In the genomic region with DNA sequence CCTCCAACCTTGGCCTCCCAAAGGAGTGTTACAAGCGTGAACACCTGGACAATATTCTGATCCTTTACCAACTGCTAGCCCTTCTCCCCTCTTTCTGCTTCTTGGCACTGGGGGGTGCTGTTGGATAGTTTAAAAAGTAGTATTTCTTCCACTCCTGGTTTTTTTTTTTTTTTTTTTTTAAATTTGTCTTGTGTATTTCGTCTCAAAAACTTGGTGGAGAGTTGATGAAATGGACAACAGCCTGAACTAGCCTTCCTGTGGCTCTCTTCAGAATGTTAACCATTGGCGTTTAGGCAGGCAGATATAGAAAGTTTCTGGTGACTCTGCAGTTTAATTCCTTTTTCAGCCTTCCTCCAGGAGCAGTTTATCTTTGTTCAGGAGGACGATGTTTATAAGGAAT, we compare ENCODE assay signal across 8 cellular contexts.
DNase-seq lines count a peak whose midpoint lies in the region; ATAC-seq and TF ChIP-seq lines count a peak whose summit lies in the region.

No MANE protein-coding gene starts in this region.

- peak; percentile 52 for DNase-seq in activated naive CD4-positive, alpha-beta T cell treated with anti-CD3 and anti-CD28 coated beads for 36 hours
- DNase-seq in activated naive CD4-positive, alpha-beta T cell (lab: John Stamatoyannopoulos, UW) = no peak
- peak; percentile 65 for DNase-seq in NCI-H2107 treated with DMSO at 0.1 percent for 48 hours (lab: John Stamatoyannopoulos, UW; ENCODE audit: unreplicated experiment)
- peak; percentile 14 to 35 (median 30) for DNase-seq in body of pancreas
- DNase-seq in kidney epithelial cell (ENCODE audit: low read depth) = no peak
- DNase-seq in upper lobe of left lung = no peak
- no peak for DNase-seq in GM19238 (ENCODE audit: insufficient read length, low spot score)

- H3K27me3 ChIP-seq in body of pancreas (no peaks in the 10 kb centered on the region), kidney epithelial cell (ENCODE audit: control insufficient read depth, insufficient read depth, low read length) (no peaks in the 10 kb centered on the region), upper lobe of left lung (no peaks in the 10 kb centered on the region)

- no peak for ATAC-seq in body of pancreas
- peak in 1 of 2 donors; percentile 69 for ATAC-seq in upper lobe of left lung (ENCODE audit: low FRiP score in 2 of 2)
- ATAC-seq in GM19467 (IDR thresholded peaks at IDR 0.05; ENCODE audit: unreplicated experiment) = no peak

- TF ChIP-seq CTCF in body of pancreas (IDR thresholded peaks at IDR 0.05) (peak in 5 of 7 experiments; percentile 16 to 52 (median 41)), kidney epithelial cell (IDR thresholded peaks at IDR 0.05; ENCODE audit: insufficient read depth, low read length, poor library complexity, severe bottlenecking) (peak; percentile 63), upper lobe of left lung (IDR thresholded peaks at IDR 0.05) (peak in 5 of 6 experiments; percentile 15 to 47 (median 36))

- TF ChIP-seq POLR2A in body of pancreas (IDR thresholded peaks at IDR 0.05) (no peak), upper lobe of left lung (IDR thresholded peaks at IDR 0.05) (no peak)

- WGBS in body of pancreas, 2 donors = 42 to 44% methylated on average over 4 of the region's 4 CpGs
- 33 to 34% methylated on average over 4 of the region's 4 CpGs for WGBS in upper lobe of left lung, 2 donors

- intact Hi-C loops in activated naive CD4-positive, alpha-beta T cell treated with anti-CD3 and anti-CD28 coated beads for 36 hours (cut with micrococcal nuclease) = loop anchor here (2.0 to 10.0 kb wide), 3 partner anchors 180 to 1537 kb away; no protein-coding TSS in a partner anchor
- intact Hi-C loops in body of pancreas (cut with DNase I) = loop anchor here (10.0 kb wide), 1 partner anchor 1300 kb away; no protein-coding TSS in a partner anchor

- no peak overlapping the region for H3K27ac Mint-ChIP-seq in activated naive CD4-positive, alpha-beta T cell treated with anti-CD3 and anti-CD28 coated beads for 36 hours

- H3K9me3 ChIP-seq in body of pancreas (no peaks in the 10 kb centered on the region), upper lobe of left lung (no peaks in the 10 kb centered on the region)

- peaks cover 2% of the 10 kb centered on the region for H3K27me3 Mint-ChIP-seq in activated naive CD4-positive, alpha-beta T cell treated with anti-CD3 and anti-CD28 coated beads for 36 hours (ENCODE audit: low read depth)

- H3K36me3 ChIP-seq in body of pancreas (replicated peaks in 1 of 2; ENCODE audit: insufficient read depth in 1 of 2, low read depth in 2 of 2) = no peaks in the 10 kb centered on the region
- H3K36me3 ChIP-seq in kidney epithelial cell (ENCODE audit: control insufficient read depth, insufficient read depth, low read length) = no peaks in the 10 kb centered on the region
- no peaks in the 10 kb centered on the region for H3K36me3 ChIP-seq in upper lobe of left lung

- H3K4me1 ChIP-seq in body of pancreas (no peaks in the 10 kb centered on the region), upper lobe of left lung (no peaks in the 10 kb centered on the region)

- H3K9me3 Mint-ChIP-seq in activated naive CD4-positive, alpha-beta T cell treated with anti-CD3 and anti-CD28 coated beads for 36 hours = no peaks in the 10 kb centered on the region

- CTCF ChIA-PET in activated naive CD4-positive, alpha-beta T cell treated with anti-CD3 and anti-CD28 coated beads for 36 hours (lab: Charles Lee) = interaction anchor here (0.5 to 8.8 kb wide), 20 partner anchors 11 to 214 kb away, joined by 3 to 121 read pairs (median 3); no protein-coding TSS in a partner anchor

- H3K27ac ChIP-seq in body of pancreas (no peak overlapping the region), upper lobe of left lung (no peak overlapping the region)

- H3K4me3 Mint-ChIP-seq in activated naive CD4-positive, alpha-beta T cell treated with anti-CD3 and anti-CD28 coated beads for 36 hours = no peak overlapping the region

- TF ChIP-seq EP300 in upper lobe of left lung (IDR thresholded peaks at IDR 0.05) = no peak

- H3K36me3 Mint-ChIP-seq in activated naive CD4-positive, alpha-beta T cell treated with anti-CD3 and anti-CD28 coated beads for 36 hours (ENCODE audit: low read depth) = no peaks in the 10 kb centered on the region

- H3K4me3 ChIP-seq in body of pancreas = no peak overlapping the region
- no peak overlapping the region for H3K4me3 ChIP-seq in kidney epithelial cell (ENCODE audit: low read depth, low read length)
- no peak overlapping the region for H3K4me3 ChIP-seq in upper lobe of left lung

- H3K4me1 Mint-ChIP-seq in activated naive CD4-positive, alpha-beta T cell treated with anti-CD3 and anti-CD28 coated beads for 36 hours (ENCODE audit: low read depth) = peaks cover 25% of the 10 kb centered on the region

Comparison
In these comparisons a context has a peak if more than half of its experiments do, and no peak if none do; other contexts are left out.
1. DNase-seq: peak in activated naive CD4-positive, alpha-beta T cell treated with anti-CD3 and anti-CD28 coated beads for 36 hours (single experiment), NCI-H2107 treated with DMSO at 0.1 percent for 48 hours (single experiment) and body of pancreas (4 of 4); none in activated naive CD4-positive, alpha-beta T cell (0 of 4), kidney epithelial cell (single experiment), upper lobe of left lung (0 of 2) and GM19238 (single experiment).
2. Peak in every context shown above with its lines, with median percentiles within 50 percentile points of each other: CTCF ChIP-seq.